Comparison of ENCODE assay signal across 8 cellular contexts in the genomic region with DNA sequence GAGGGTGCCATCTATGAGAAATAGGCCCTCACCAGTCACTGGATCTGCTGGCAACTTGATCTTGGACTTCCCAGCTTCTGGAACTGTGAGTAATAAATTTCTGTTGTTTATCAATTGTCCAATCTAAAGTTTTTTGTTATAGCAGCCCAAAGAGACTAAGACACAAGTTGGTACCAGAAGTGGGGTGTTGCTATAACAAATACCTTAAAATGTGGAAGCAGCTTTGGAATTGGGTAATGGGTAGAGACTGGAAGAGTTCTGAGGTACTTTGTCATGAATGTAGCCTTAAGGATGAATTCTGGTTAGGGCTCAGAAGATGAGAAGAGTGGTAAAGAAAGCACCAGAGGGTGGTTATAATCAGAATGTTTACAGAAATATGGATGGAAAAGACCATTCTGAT.
"Had no signal": no experiment of that assay in that cellular context is flagged by ENCODE, and none has a peak within 500 bp of the region (broad histone marks: within the 10 kb centered on the region; RNA-seq: fewer than 3 reads in every experiment).

No MANE protein-coding gene starts in this region.

- ATAC-seq: GM12878 had no signal

- FAIRE-seq: G401.6, GM12878, GM12891, GM12892, GM18507, GM19239 had no signal

- H3K4me3 ChIP-seq: GM12878 had no signal

- DNase-seq: GDM1, GF-D8 had no signal
